ENCODE assay signal across 13 cellular contexts in genomic region chr18:58624011-58624410, GRCh38. TPM values are rescaled to one million over a fixed set of nuclear protein-coding genes. Genes with fewer than 3 reads are reported as not detected.
"Had no signal": no experiment of that assay in that cellular context is flagged by ENCODE, and none has a peak within 500 bp of the region (broad histone marks: within the 10 kb centered on the region; RNA-seq: fewer than 3 reads in every experiment).

No MANE protein-coding gene starts in this region.

- H3K9me3 ChIP-seq: thoracic aorta had no signal

- H3K27ac ChIP-seq: coronary artery, thoracic aorta had no signal

- FAIRE-seq: endothelial cell of umbilical vein, urothelium cell line had no signal

- DNase-seq: activated CD4-positive, alpha-beta T cell treated with anti-CD3 and anti-CD28 coated beads, Interleukin-2, amount 50 U/mL, for 1 hour; caudate nucleus; effector CD4-positive, alpha-beta T cell; immature natural killer cell; occipital lobe; stimulated activated CD4-positive, alpha-beta T cell treated with anti-CD3 and anti-CD28 coated beads, Interleukin-4, amount 100 ng/mL, for 24 hours; stimulated activated naive CD8-positive, alpha-beta T cell treated with anti-CD3 and anti-CD28 coated beads, Interleukin-15, amount 100 ng/mL, for 72 hours; T-helper 2 cell had no signal

- H3K4me3 ChIP-seq: coronary artery, thoracic aorta had no signal

- H3K36me3 ChIP-seq: thoracic aorta had no signal

RNA-seq across cellular contexts. Expression of gene ALPK2, which starts 4.9 kb away (rescaled TPM):
- total RNA-seq: endothelial cell of umbilical vein, pulmonary artery endothelial cell, thoracic aorta had no signal
- polyA plus RNA-seq: endothelial cell of umbilical vein had no signal
